ENCODE assay signal across 1 cellular context in genomic region chr12:118332511-118332910, GRCh38.
TF ChIP-seq lines count a peak whose summit lies in the region.

No MANE protein-coding gene starts in this region.

TF ChIP-seq in H1, 55 proteins besides CTCF, POLR2A, EP300 and RAD21:
- TF ChIP-seq SIN3A (conservative IDR thresholded peaks at IDR 0.05 in 1 of 2, IDR thresholded peaks at IDR 0.05 in 1 of 2; ENCODE audit: low read depth in 1 of 2, low read length in 2 of 2) (no peak), CEBPB (IDR thresholded peaks at IDR 0.05; ENCODE audit: low read depth, low read length) (peak; percentile 53; the same call in 1 of the 2 replicates)
